In the genomic region with DNA sequence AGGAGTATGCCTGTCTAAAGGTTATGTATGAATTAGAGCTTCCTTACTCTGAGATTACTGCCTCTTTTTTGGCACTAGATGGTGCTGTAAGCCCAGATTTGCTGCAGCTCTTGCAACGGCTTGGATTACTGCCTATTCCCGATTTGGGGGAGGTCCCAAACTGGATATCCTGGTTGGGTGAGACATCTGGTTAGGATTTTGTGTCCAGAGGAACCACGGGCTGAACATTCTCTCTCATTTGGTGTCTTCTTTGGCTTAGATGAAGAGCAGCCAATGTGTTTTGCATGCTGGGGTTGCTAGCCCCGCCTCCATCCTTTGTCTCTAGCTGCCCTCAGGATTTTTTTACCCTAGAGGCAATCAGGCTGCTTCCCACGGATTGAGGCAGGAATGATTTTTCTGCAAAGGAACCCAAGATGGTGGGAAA, we compare ENCODE assay signal across 7 cellular contexts. TPM values are rescaled to one million over a fixed set of nuclear protein-coding genes. Genes with fewer than 3 reads are reported as not detected.
DNase-seq lines count a peak whose midpoint lies in the region; ATAC-seq, FAIRE-seq and TF ChIP-seq lines count a peak whose summit lies in the region.

No MANE protein-coding gene starts in this region.

- no peak for TF ChIP-seq POLR2A in uterus (IDR thresholded peaks at IDR 0.05)

- H3K27ac Mint-ChIP-seq in natural killer cell: no peak overlapping the region

- H3K4me3 ChIP-seq in uterus: no peak overlapping the region

- no peaks in the 10 kb centered on the region for H3K9me3 ChIP-seq in uterus

- H3K4me3 Mint-ChIP-seq in natural killer cell: no peak overlapping the region

- peaks cover 0 to 6% of the 10 kb centered on the region in 2 donors for H3K4me1 Mint-ChIP-seq in natural killer cell

- H3K36me3 Mint-ChIP-seq in natural killer cell: no peaks in the 10 kb centered on the region

- peak; percentile 67 for TF ChIP-seq CTCF in natural killer cell (IDR thresholded peaks at IDR 0.05)
- TF ChIP-seq CTCF in uterus (IDR thresholded peaks at IDR 0.05): peak; percentile 41 to 64 (median 45)

- FAIRE-seq in G401.6 (lab: Jason Lieb, UNC): peak; percentile 93

- ATAC-seq in HG03354 (IDR thresholded peaks at IDR 0.05; ENCODE audit: poor library complexity, severe bottlenecking, unreplicated experiment) (peak; percentile 78), natural killer cell (peak in 2 of 3 donors; percentile 62 to 71)

- peak; percentile 77 for DNase-seq in NCI-H526 treated with DMSO at 0.1 percent for 48 hours (lab: John Stamatoyannopoulos, UW)
- peak; percentile 0 for DNase-seq in activated T-cell treated with anti-CD3 and anti-CD28 coated beads for 4 hours
- DNase-seq in fibroblast of gingiva (ENCODE audit: low read depth): peak; percentile 86
- no peak for DNase-seq in natural killer cell
- DNase-seq in uterus: peak; percentile 63 to 79

- no peaks in the 10 kb centered on the region for H3K9me3 Mint-ChIP-seq in natural killer cell

- no peaks in the 10 kb centered on the region for H3K4me1 ChIP-seq in uterus

- peaks cover 15 to 23% of the 10 kb centered on the region in 2 donors for H3K27me3 Mint-ChIP-seq in natural killer cell (ENCODE audit: low read depth in 2 of 2)

- no peak overlapping the region for H3K27ac ChIP-seq in uterus

- no peaks in the 10 kb centered on the region for H3K27me3 ChIP-seq in uterus

- no peaks in the 10 kb centered on the region for H3K36me3 ChIP-seq in uterus

- intact Hi-C loops in natural killer cell (cut with micrococcal nuclease) (loop anchor here (2.0 kb wide), 1 partner anchor 139 kb away; no protein-coding TSS in a partner anchor), uterus (cut with DNase I; ENCODE audit: low total_unique reads) (no loop called here)

RNA-seq across cellular contexts. Expression of gene F8A1, which starts 31.9 kb away (rescaled TPM):
- 10 to 100 TPM; 12.0 to 32.9 (median 12.4) TPM for total RNA-seq in natural killer cell
- 10 to 100 TPM in 1 of 4 donors, 1 to 10 TPM in 2, under 1 TPM in 1; 0.28 to 16.7 (median 6.1) TPM for total RNA-seq in uterus
